In genomic region chr4:5685296-5685695, GRCh38 we compare ENCODE assay signal across 9 cellular contexts. TPM values are rescaled to one million over a fixed set of nuclear protein-coding genes. Genes with fewer than 3 reads are reported as not detected.
"Had no signal": no experiment of that assay in that cellular context is flagged by ENCODE, and none has a peak within 500 bp of the region (broad histone marks: within the 10 kb centered on the region; RNA-seq: fewer than 3 reads in every experiment).

No MANE protein-coding gene starts in this region.

- H3K4me3 ChIP-seq: GM23338 had no signal

- H3K4me2 ChIP-seq: GM23338 had no signal

- H3K9me3 Mint-ChIP-seq: GM23338 had no signal

- FAIRE-seq: H1, H54, HTR-8/SVneo had no signal

- H3K27ac Mint-ChIP-seq: GM23338 had no signal

- H3K4me3 Mint-ChIP-seq: GM23338, H9 had no signal

- ATAC-seq: GM23338 had no signal

- DNase-seq: H9, HCEC 1CT, IMR-90, KBM-7 had no signal

- H2AFZ ChIP-seq: GM23338 had no signal

RNA-seq across cellular contexts. Expression of gene EVC2, which starts 23.1 kb away (rescaled TPM):
- total RNA-seq: HT-29 had no signal

RNA-seq across cellular contexts. Expression of gene EVC, which starts 25.7 kb away (rescaled TPM):
- total RNA-seq: HT-29 had no signal
